ENCODE assay signal across 8 cellular contexts in genomic region chr2:144162652-144163051, GRCh38.
A peak's percentile ranks its signal among the peaks of the same experiment; 100 is the strongest.
DNase-seq lines count a peak whose midpoint lies in the region; ATAC-seq, FAIRE-seq and TF ChIP-seq lines count a peak whose summit lies in the region.

No MANE protein-coding gene starts in this region.

- no peaks in the 10 kb centered on the region for H3K4me1 ChIP-seq in Caco-2

- FAIRE-seq in GM19239 (lab: Jason Lieb, UNC): peak; percentile 83

- no peaks in the 10 kb centered on the region for H3K36me3 Mint-ChIP-seq in Caco-2 (ENCODE audit: insufficient read depth, unreplicated experiment)
- no peaks in the 10 kb centered on the region for H3K36me3 Mint-ChIP-seq in activated T-helper 1 cell treated with anti-CD3 and anti-CD28 coated beads, Interleukin-12 subunit alpha, Interleukin-12 subunit beta, Interleukin-2, Interleukin-4 antibody, amounts not matched to agents 30 ng/mL and 10 ng/mL and 1 ng/mL, durations not matched to agents 14 hours and 24 hours and 36 hours (ENCODE audit: low read depth)

- TF ChIP-seq CTCF in Caco-2 (IDR thresholded peaks at IDR 0.05; ENCODE audit: insufficient read depth in 1 of 2, low read depth in 1 of 2, low read length in 1 of 2, severe bottlenecking in 1 of 2, unreplicated experiment in 1 of 2): peak; percentile 48 to 56

- CTCF ChIA-PET in Caco-2 (lab: Charles Lee): no interaction called here

- DNase-seq in Caco-2 (peak; percentile 44 to 55), GM19239 (ENCODE audit: insufficient read length, low spot score) (peak; percentile 10), M059J (ENCODE audit: low read depth) (peak; percentile 11), left lobe of liver (ENCODE audit: low spot score) (no peak), OCI-M2 (lab: John Stamatoyannopoulos, UW; ENCODE audit: unreplicated experiment) (no peak), DMS79 treated with DMSO at 0.1 percent for 48 hours (lab: John Stamatoyannopoulos, UW) (no peak), NCI-H2227 (lab: John Stamatoyannopoulos, UW; ENCODE audit: unreplicated experiment) (no peak)
- peak; percentile 12 for DNase-seq in activated T-helper 1 cell treated with anti-CD3 and anti-CD28 coated beads, Interleukin-12 subunit alpha, Interleukin-12 subunit beta, Interleukin-2, Interleukin-4 antibody, amounts not matched to agents 30 ng/mL and 10 ng/mL and 1 ng/mL, durations not matched to agents 14 hours and 24 hours and 36 hours (ENCODE audit: low spot score)

- no peak overlapping the region for H3K4me3 ChIP-seq in Caco-2 (ENCODE audit: low read depth, low read length)

- no peaks in the 10 kb centered on the region for H3K27me3 Mint-ChIP-seq in Caco-2 (ENCODE audit: insufficient read depth, unreplicated experiment)
- no peaks in the 10 kb centered on the region for H3K27me3 Mint-ChIP-seq in activated T-helper 1 cell treated with anti-CD3 and anti-CD28 coated beads, Interleukin-12 subunit alpha, Interleukin-12 subunit beta, Interleukin-2, Interleukin-4 antibody, amounts not matched to agents 30 ng/mL and 10 ng/mL and 1 ng/mL, durations not matched to agents 14 hours and 24 hours and 36 hours (ENCODE audit: insufficient read depth)

- no peaks in the 10 kb centered on the region for H3K9me3 ChIP-seq in Caco-2

- no peak overlapping the region for H3K4me3 Mint-ChIP-seq in Caco-2 (ENCODE audit: unreplicated experiment)
- no peak overlapping the region for H3K4me3 Mint-ChIP-seq in activated T-helper 1 cell treated with anti-CD3 and anti-CD28 coated beads, Interleukin-12 subunit alpha, Interleukin-12 subunit beta, Interleukin-2, Interleukin-4 antibody, amounts not matched to agents 30 ng/mL and 10 ng/mL and 1 ng/mL, durations not matched to agents 14 hours and 24 hours and 36 hours

- no peak overlapping the region for H3K27ac Mint-ChIP-seq in Caco-2 (ENCODE audit: unreplicated experiment)
- no peak overlapping the region for H3K27ac Mint-ChIP-seq in activated T-helper 1 cell treated with anti-CD3 and anti-CD28 coated beads, Interleukin-12 subunit alpha, Interleukin-12 subunit beta, Interleukin-2, Interleukin-4 antibody, amounts not matched to agents 30 ng/mL and 10 ng/mL and 1 ng/mL, durations not matched to agents 14 hours and 24 hours and 36 hours

- H3K4me1 Mint-ChIP-seq in Caco-2 (ENCODE audit: low read depth, unreplicated experiment): no peaks in the 10 kb centered on the region
- no peaks in the 10 kb centered on the region for H3K4me1 Mint-ChIP-seq in activated T-helper 1 cell treated with anti-CD3 and anti-CD28 coated beads, Interleukin-12 subunit alpha, Interleukin-12 subunit beta, Interleukin-2, Interleukin-4 antibody, amounts not matched to agents 30 ng/mL and 10 ng/mL and 1 ng/mL, durations not matched to agents 14 hours and 24 hours and 36 hours (ENCODE audit: low read depth)

- ATAC-seq in left lobe of liver: peak; percentile 83

- H3K36me3 ChIP-seq in Caco-2 (ENCODE audit: control insufficient read depth, insufficient read depth, low read length): no peaks in the 10 kb centered on the region

- no peaks in the 10 kb centered on the region for H3K9me3 Mint-ChIP-seq in Caco-2 (ENCODE audit: unreplicated experiment)
- no peaks in the 10 kb centered on the region for H3K9me3 Mint-ChIP-seq in activated T-helper 1 cell treated with anti-CD3 and anti-CD28 coated beads, Interleukin-12 subunit alpha, Interleukin-12 subunit beta, Interleukin-2, Interleukin-4 antibody, amounts not matched to agents 30 ng/mL and 10 ng/mL and 1 ng/mL, durations not matched to agents 14 hours and 24 hours and 36 hours

- POLR2A ChIA-PET in Caco-2 (lab: Charles Lee): no interaction called here

- no peaks in the 10 kb centered on the region for H3K27me3 ChIP-seq in Caco-2 (replicated peaks; ENCODE audit: control insufficient read depth, insufficient read depth, low read length)

- no TSS peak for BruUV-seq in Caco-2 (replicated peaks; lab: Mats Ljungman, UMichigan)

- intact Hi-C loops in Caco-2 (cut with micrococcal nuclease; ENCODE audit: unreplicated experiment): no loop called here
- intact Hi-C loops in activated T-helper 1 cell treated with anti-CD3 and anti-CD28 coated beads, Interleukin-12 subunit alpha, Interleukin-12 subunit beta, Interleukin-2, Interleukin-4 antibody, amounts not matched to agents 30 ng/mL and 10 ng/mL and 1 ng/mL, durations not matched to agents 14 hours and 24 hours and 36 hours (cut with micrococcal nuclease): no loop called here

Comparison
In these comparisons a context has a peak if more than half of its experiments do, and no peak if none do; other contexts are left out.
1. DNase-seq: peak in Caco-2 (2 of 2), GM19239 (single experiment), M059J (single experiment) and activated T-helper 1 cell treated with anti-CD3 and anti-CD28 coated beads, Interleukin-12 subunit alpha, Interleukin-12 subunit beta, Interleukin-2, Interleukin-4 antibody, amounts not matched to agents 30 ng/mL and 10 ng/mL and 1 ng/mL, durations not matched to agents 14 hours and 24 hours and 36 hours (single experiment); none in left lobe of liver (single experiment), OCI-M2 (single experiment), DMS79 treated with DMSO at 0.1 percent for 48 hours (single experiment) and NCI-H2227 (single experiment).